Comparison of ENCODE assay signal across 22 cellular contexts in genomic region chr2:128560718-128561117, GRCh38.
DNase-seq lines count a peak whose midpoint lies in the region; FAIRE-seq and TF ChIP-seq lines count a peak whose summit lies in the region.
"Had no signal": no experiment of that assay in that cellular context is flagged by ENCODE, and none has a peak within 500 bp of the region (broad histone marks: within the 10 kb centered on the region; RNA-seq: fewer than 3 reads in every experiment).

No MANE protein-coding gene starts in this region.

- no peak overlapping the region for H3K4me3 ChIP-seq in left ventricle myocardium inferior
- H3K4me3 ChIP-seq in esophagus muscularis mucosa: no peak overlapping the region
- no peak overlapping the region for H3K4me3 ChIP-seq in testis
- H3K4me3 ChIP-seq: BLaER1 treated with 17β-estradiol and CSF1 and Interleukin-3, amounts not matched to agents 10 nM and 100 nM; HAP-1 had no signal

- no peaks in the 10 kb centered on the region for H3K9me3 ChIP-seq in left ventricle myocardium inferior (replicated peaks)
- no peaks in the 10 kb centered on the region for H3K9me3 ChIP-seq in esophagus muscularis mucosa
- no peaks in the 10 kb centered on the region for H3K9me3 ChIP-seq in testis
- H3K9me3 ChIP-seq: BE2C; BLaER1 treated with 17β-estradiol and CSF1 and Interleukin-3, amounts not matched to agents 10 nM and 100 nM; HAP-1 had no signal

- H3K27me3 ChIP-seq in left ventricle myocardium inferior (ENCODE audit: low read depth) (no peaks in the 10 kb centered on the region), esophagus muscularis mucosa (no peaks in the 10 kb centered on the region), testis (no peaks in the 10 kb centered on the region)
- H3K27me3 ChIP-seq: BE2C; BLaER1 treated with 17β-estradiol and CSF1 and Interleukin-3, amounts not matched to agents 10 nM and 100 nM had no signal

- DNase-seq in cardiac septum (ENCODE audit: low spot score) (peak; percentile 10), left ventricle myocardium inferior (no peak), esophagus muscularis mucosa (ENCODE audit: extremely low spot score) (peak; percentile 62), testis (peak; percentile 58), RCC 7860 (ENCODE audit: low spot score) (no peak)
- DNase-seq in activated CD8-positive, alpha-beta memory T cell treated with anti-CD3 and anti-CD28 coated beads, Interleukin-2, amount 50 U/mL, for 48 hours: no peak
- DNase-seq: AML-193; BE2C; Calu3; CD4-positive, alpha-beta T cell; CD8-positive, alpha-beta memory T cell; DMS53; DMS79 treated with DMSO at 0.1 percent for 48 hours; GF-D8; GOT3; HFFc6 had no signal

- H3K4me1 ChIP-seq in left ventricle myocardium inferior (peaks cover 7% of the 10 kb centered on the region), esophagus muscularis mucosa (peaks cover 0 to 17% (median 15%) of the 10 kb centered on the region in 4 donors), testis (peaks cover 27% of the 10 kb centered on the region)
- H3K4me1 ChIP-seq: BE2C, HAP-1 had no signal

- FAIRE-seq in RCC 7860 (lab: Jason Lieb, UNC): no peak
- FAIRE-seq: A204.1, GM12892, H54 had no signal

- WGBS in esophagus muscularis mucosa: 96% methylated on average over 4 of the region's 4 CpGs
- 69 to 75% methylated on average over 4 of the region's 4 CpGs for WGBS in testis, 2 donors

- intact Hi-C loops in cardiac septum (cut with DNase I): no loop called here
- intact Hi-C loops in left ventricle myocardium inferior (cut with micrococcal nuclease): no loop called here
- intact Hi-C loops in esophagus muscularis mucosa (cut with DNase I): no loop called here
- intact Hi-C loops in testis (cut with DNase I; ENCODE audit: low total_unique reads): no loop called here

- H3K27ac ChIP-seq in left ventricle myocardium inferior (replicated peaks) (no peak overlapping the region), esophagus muscularis mucosa (replicated peaks in 1 of 4) (no peak overlapping the region), testis (peak overlapping the region in 1 of 2 donors; percentile 29)
- H3K27ac ChIP-seq: 22Rv1; BLaER1 treated with 17β-estradiol and CSF1 and Interleukin-3, amounts not matched to agents 10 nM and 100 nM had no signal

- no peaks in the 10 kb centered on the region for H3K36me3 ChIP-seq in left ventricle myocardium inferior
- no peaks in the 10 kb centered on the region for H3K36me3 ChIP-seq in esophagus muscularis mucosa
- no peaks in the 10 kb centered on the region for H3K36me3 ChIP-seq in testis (ENCODE audit: low read depth, missing control alignments)
- H3K36me3 ChIP-seq: BE2C; BLaER1 treated with 17β-estradiol and CSF1 and Interleukin-3, amounts not matched to agents 10 nM and 100 nM; HAP-1 had no signal

- TF ChIP-seq POLR2A in esophagus muscularis mucosa (IDR thresholded peaks at IDR 0.05; ENCODE audit: low read depth) (no peak), testis (IDR thresholded peaks at IDR 0.05) (no peak)

- TF ChIP-seq CTCF in left ventricle myocardium inferior (IDR thresholded peaks at IDR 0.05; ENCODE audit: borderline replicate concordance): no peak
- no peak for TF ChIP-seq CTCF in esophagus muscularis mucosa (IDR thresholded peaks at IDR 0.05)
- no peak for TF ChIP-seq CTCF in testis (IDR thresholded peaks at IDR 0.05)

- no peak for TF ChIP-seq EP300 in esophagus muscularis mucosa (IDR thresholded peaks at IDR 0.05)

Comparison
In these comparisons a context has a peak if more than half of its experiments do, and no peak if none do; other contexts are left out.
1. DNase-seq: peak in cardiac septum (single experiment), esophagus muscularis mucosa (single experiment) and testis (single experiment); none in left ventricle myocardium inferior (single experiment), RCC 7860 (single experiment) and activated CD8-positive, alpha-beta memory T cell treated with anti-CD3 and anti-CD28 coated beads, Interleukin-2, amount 50 U/mL, for 48 hours (single experiment).